In the genomic region with DNA sequence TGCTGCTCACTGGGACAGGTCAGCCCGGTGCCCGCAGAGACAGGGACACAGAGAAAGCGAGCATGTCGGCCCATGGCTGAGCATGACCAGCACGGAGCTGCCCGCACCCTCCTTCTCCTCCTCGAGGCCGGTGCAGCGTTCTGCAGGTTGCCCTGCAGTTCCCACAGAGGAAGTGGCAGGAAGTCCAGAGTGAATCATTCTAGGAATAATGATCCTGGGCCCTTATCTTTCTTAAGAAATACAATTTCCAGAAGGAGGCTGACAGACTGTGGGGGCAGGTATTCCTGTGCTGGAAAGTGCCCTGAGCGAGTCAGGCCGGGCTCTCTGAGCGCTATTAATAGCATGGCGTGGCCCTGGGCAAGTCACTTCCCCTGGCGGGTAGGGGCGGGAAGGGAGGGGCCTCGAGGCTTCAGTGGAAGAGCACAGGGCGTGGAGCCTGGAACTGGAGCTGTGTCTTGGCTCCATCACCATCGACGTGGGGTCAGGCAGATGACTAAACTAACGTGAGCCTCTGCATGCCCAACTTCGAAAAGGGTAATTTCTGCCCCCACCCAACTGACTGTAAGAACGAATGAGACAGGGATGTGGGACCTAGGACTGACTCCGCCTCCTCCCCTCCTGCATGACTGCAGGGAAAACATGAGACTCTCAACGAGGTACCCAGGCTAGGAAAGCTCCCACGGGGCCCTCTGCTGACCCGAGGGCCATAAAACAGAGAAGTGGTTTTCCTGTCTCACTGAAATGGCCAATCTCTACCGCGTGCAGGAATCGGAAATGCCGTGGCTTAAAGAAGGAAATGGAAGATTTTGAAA, we compare ENCODE assay signal across 1 cellular context.
TF ChIP-seq lines count a peak whose summit lies in the region.

No MANE protein-coding gene starts in this region.

TF ChIP-seq in SK-N-SH, 30 proteins besides CTCF, POLR2A, EP300 and RAD21 (continued from another document):
- TF ChIP-seq, protein P1, sequence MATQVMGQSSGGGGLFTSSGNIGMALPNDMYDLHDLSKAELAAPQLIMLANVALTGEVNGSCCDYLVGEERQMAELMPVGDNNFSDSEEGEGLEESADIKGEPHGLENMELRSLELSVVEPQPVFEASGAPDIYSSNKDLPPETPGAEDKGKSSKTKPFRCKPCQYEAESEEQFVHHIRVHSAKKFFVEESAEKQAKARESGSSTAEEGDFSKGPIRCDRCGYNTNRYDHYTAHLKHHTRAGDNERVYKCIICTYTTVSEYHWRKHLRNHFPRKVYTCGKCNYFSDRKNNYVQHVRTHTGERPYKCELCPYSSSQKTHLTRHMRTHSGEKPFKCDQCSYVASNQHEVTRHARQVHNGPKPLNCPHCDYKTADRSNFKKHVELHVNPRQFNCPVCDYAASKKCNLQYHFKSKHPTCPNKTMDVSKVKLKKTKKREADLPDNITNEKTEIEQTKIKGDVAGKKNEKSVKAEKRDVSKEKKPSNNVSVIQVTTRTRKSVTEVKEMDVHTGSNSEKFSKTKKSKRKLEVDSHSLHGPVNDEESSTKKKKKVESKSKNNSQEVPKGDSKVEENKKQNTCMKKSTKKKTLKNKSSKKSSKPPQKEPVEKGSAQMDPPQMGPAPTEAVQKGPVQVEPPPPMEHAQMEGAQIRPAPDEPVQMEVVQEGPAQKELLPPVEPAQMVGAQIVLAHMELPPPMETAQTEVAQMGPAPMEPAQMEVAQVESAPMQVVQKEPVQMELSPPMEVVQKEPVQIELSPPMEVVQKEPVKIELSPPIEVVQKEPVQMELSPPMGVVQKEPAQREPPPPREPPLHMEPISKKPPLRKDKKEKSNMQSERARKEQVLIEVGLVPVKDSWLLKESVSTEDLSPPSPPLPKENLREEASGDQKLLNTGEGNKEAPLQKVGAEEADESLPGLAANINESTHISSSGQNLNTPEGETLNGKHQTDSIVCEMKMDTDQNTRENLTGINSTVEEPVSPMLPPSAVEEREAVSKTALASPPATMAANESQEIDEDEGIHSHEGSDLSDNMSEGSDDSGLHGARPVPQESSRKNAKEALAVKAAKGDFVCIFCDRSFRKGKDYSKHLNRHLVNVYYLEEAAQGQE (IDR thresholded peaks at IDR 0.05; ENCODE audit: low read depth, low read length): no peak
- TF ChIP-seq FOSL2 (IDR thresholded peaks at IDR 0.05; ENCODE audit: borderline replicate concordance, low read depth) (no peak; the same call in 1 of the 2 replicates), POLR2AphosphoS5 (IDR thresholded peaks at IDR 0.05; ENCODE audit: low read depth, low read length) (no peak), NRF1 (IDR thresholded peaks at IDR 0.05; ENCODE audit: low read depth, low read length) (no peak)
